ENCODE assay signal across 26 cellular contexts in genomic region chr9:16618524-16618923, GRCh38.
"Had no signal": no experiment of that assay in that cellular context is flagged by ENCODE, and none has a peak within 500 bp of the region (broad histone marks: within the 10 kb centered on the region; RNA-seq: fewer than 3 reads in every experiment).

No MANE protein-coding gene starts in this region.

- H3K36me3 ChIP-seq: cardiac muscle cell, right atrium auricular region, tibial nerve, uterus, WERI-Rb-1 had no signal

- H3K27me3 Mint-ChIP-seq: activated naive CD4-positive, alpha-beta T cell treated with anti-CD3 and anti-CD28 coated beads, Interleukin-2, amount 50 U/mL, for 24 hours; natural killer cell treated with Interleukin-12 subunit alpha and Interleukin-12 subunit beta and Interleukin-15 and Interleukin-18, amount 100 ng/mL, for 72 hours had no signal

- H3K4me3 Mint-ChIP-seq: activated naive CD4-positive, alpha-beta T cell treated with anti-CD3 and anti-CD28 coated beads, Interleukin-2, amount 50 U/mL, for 24 hours; activated T-cell treated with anti-CD3 and anti-CD28 coated beads, Interleukin-2, amount 50 U/mL, for 72 hours; endodermal cell; mesothelial cell of epicardium; natural killer cell treated with Interleukin-12 subunit alpha and Interleukin-12 subunit beta and Interleukin-15 and Interleukin-18, amount 100 ng/mL, for 72 hours; stimulated activated naive CD8-positive, alpha-beta T cell treated with anti-CD3 and anti-CD28 coated beads, Interleukin-15, Interleukin-2, amounts not matched to agents 100 ng/mL and 50 ng/mL, for 24 hours had no signal

- H3K9me3 ChIP-seq: right atrium auricular region, tibial nerve, uterus had no signal

- H3K27me3 ChIP-seq: right atrium auricular region, tibial nerve, uterus had no signal

- H3K4me1 Mint-ChIP-seq: activated naive CD4-positive, alpha-beta T cell treated with anti-CD3 and anti-CD28 coated beads, Interleukin-2, amount 50 U/mL, for 24 hours had no signal

- H3K27ac ChIP-seq: cardiac muscle cell, epithelial cell of prostate, right atrium auricular region had no signal

- H3K27ac Mint-ChIP-seq: activated naive CD4-positive, alpha-beta T cell treated with anti-CD3 and anti-CD28 coated beads, Interleukin-2, amount 50 U/mL, for 24 hours; activated T-cell treated with anti-CD3 and anti-CD28 coated beads, Interleukin-2, amount 50 U/mL, for 72 hours; endodermal cell; mesothelial cell of epicardium; natural killer cell treated with Interleukin-12 subunit alpha and Interleukin-12 subunit beta and Interleukin-15 and Interleukin-18, amount 100 ng/mL, for 72 hours; stimulated activated naive CD8-positive, alpha-beta T cell treated with anti-CD3 and anti-CD28 coated beads, Interleukin-15, Interleukin-2, amounts not matched to agents 100 ng/mL and 50 ng/mL, for 24 hours had no signal

- H3K4me3 ChIP-seq: cardiac muscle cell, lung, right atrium auricular region, tibial nerve, uterus had no signal

- H3K4me1 ChIP-seq: right atrium auricular region had no signal

- H3K9me3 Mint-ChIP-seq: activated naive CD4-positive, alpha-beta T cell treated with anti-CD3 and anti-CD28 coated beads, Interleukin-2, amount 50 U/mL, for 24 hours; endodermal cell; mesothelial cell of epicardium; natural killer cell treated with Interleukin-12 subunit alpha and Interleukin-12 subunit beta and Interleukin-15 and Interleukin-18, amount 100 ng/mL, for 72 hours; stimulated activated naive CD8-positive, alpha-beta T cell treated with anti-CD3 and anti-CD28 coated beads, Interleukin-15, Interleukin-2, amounts not matched to agents 100 ng/mL and 50 ng/mL, for 24 hours had no signal

- DNase-seq: activated CD4-positive, alpha-beta T cell treated with anti-CD3 and anti-CD28 coated beads, Interleukin-2, amount 50 U/mL, for 4 hours; activated gamma-delta T cell; activated T-cell treated with anti-CD3 and anti-CD28 coated beads, Interleukin-2, amount 50 U/mL, for 72 hours; amniotic stem cell; endodermal cell; foreskin melanocyte; glutamatergic neuron; hippocampal formation; left colon; nucleus accumbens; small intestine; stimulated activated CD4-positive, alpha-beta T cell treated with anti-CD3 and anti-CD28 coated beads, Interleukin-15, amount 100 ng/mL, for 24 hours; stimulated activated CD4-positive, alpha-beta T cell treated with anti-CD3 and anti-CD28 coated beads, Interleukin-2, amount 100 ng/mL, for 48 hours; T-helper 2 cell; uterus; WERI-Rb-1 had no signal

- ATAC-seq: activated T-cell treated with anti-CD3 and anti-CD28 coated beads, Interleukin-2, amount 50 U/mL, for 72 hours; left colon; natural killer cell treated with Interleukin-12 subunit alpha and Interleukin-12 subunit beta and Interleukin-15 and Interleukin-18, amount 100 ng/mL, for 72 hours had no signal

- FAIRE-seq: islet of Langerhans, small intestine had no signal

- H3K36me3 Mint-ChIP-seq: activated naive CD4-positive, alpha-beta T cell treated with anti-CD3 and anti-CD28 coated beads, Interleukin-2, amount 50 U/mL, for 24 hours; mesothelial cell of epicardium; natural killer cell treated with Interleukin-12 subunit alpha and Interleukin-12 subunit beta and Interleukin-15 and Interleukin-18, amount 100 ng/mL, for 72 hours had no signal
